ENCODE assay signal across 1 cellular context in genomic region chr9:127848756-127849504, GRCh38.
TF ChIP-seq lines count a peak whose summit lies in the region.

No MANE protein-coding gene starts in this region.

TF ChIP-seq in HepG2, 621 proteins besides CTCF, POLR2A, EP300 and RAD21 (continued from another document and continues in another):
- peak; percentile 77 for TF ChIP-seq PAXIP1 (CRISPR knock-in tag; conservative IDR thresholded peaks at IDR 0.05)
- TF ChIP-seq, protein P1, sequence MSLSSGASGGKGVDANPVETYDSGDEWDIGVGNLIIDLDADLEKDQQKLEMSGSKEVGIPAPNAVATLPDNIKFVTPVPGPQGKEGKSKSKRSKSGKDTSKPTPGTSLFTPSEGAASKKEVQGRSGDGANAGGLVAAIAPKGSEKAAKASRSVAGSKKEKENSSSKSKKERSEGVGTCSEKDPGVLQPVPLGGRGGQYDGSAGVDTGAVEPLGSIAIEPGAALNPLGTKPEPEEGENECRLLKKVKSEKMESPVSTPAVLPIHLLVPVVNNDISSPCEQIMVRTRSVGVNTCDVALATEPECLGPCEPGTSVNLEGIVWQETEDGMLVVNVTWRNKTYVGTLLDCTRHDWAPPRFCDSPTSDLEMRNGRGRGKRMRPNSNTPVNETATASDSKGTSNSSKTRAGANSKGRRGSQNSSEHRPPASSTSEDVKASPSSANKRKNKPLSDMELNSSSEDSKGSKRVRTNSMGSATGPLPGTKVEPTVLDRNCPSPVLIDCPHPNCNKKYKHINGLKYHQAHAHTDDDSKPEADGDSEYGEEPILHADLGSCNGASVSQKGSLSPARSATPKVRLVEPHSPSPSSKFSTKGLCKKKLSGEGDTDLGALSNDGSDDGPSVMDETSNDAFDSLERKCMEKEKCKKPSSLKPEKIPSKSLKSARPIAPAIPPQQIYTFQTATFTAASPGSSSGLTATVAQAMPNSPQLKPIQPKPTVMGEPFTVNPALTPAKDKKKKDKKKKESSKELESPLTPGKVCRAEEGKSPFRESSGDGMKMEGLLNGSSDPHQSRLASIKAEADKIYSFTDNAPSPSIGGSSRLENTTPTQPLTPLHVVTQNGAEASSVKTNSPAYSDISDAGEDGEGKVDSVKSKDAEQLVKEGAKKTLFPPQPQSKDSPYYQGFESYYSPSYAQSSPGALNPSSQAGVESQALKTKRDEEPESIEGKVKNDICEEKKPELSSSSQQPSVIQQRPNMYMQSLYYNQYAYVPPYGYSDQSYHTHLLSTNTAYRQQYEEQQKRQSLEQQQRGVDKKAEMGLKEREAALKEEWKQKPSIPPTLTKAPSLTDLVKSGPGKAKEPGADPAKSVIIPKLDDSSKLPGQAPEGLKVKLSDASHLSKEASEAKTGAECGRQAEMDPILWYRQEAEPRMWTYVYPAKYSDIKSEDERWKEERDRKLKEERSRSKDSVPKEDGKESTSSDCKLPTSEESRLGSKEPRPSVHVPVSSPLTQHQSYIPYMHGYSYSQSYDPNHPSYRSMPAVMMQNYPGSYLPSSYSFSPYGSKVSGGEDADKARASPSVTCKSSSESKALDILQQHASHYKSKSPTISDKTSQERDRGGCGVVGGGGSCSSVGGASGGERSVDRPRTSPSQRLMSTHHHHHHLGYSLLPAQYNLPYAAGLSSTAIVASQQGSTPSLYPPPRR (CRISPR knock-in tag; IDR thresholded peaks at IDR 0.05; ENCODE audit: borderline replicate concordance), result no peak; the same call in 1 of the 2 replicates
- TF ChIP-seq ETV5 (CRISPR knock-in tag; IDR thresholded peaks at IDR 0.05; ENCODE audit: borderline replicate concordance), result peak; percentile 13; the same call in 1 of the 2 replicates
- peak; percentile 52; the same call in 1 of the 2 replicates for TF ChIP-seq FOSL1 (CRISPR knock-in tag; IDR thresholded peaks at IDR 0.05; ENCODE audit: borderline replicate concordance)
- no peak for TF ChIP-seq ZGPAT (CRISPR knock-in tag; IDR thresholded peaks at IDR 0.05)
- no peak for TF ChIP-seq SYNCRIP (IDR thresholded peaks at IDR 0.05; ENCODE audit: insufficient read depth, low read depth, low read length)
- no peak for TF ChIP-seq RFXANK (CRISPR knock-in tag; IDR thresholded peaks at IDR 0.05)
- no peak for TF ChIP-seq ZNF878 (CRISPR knock-in tag; IDR thresholded peaks at IDR 0.05)
- TF ChIP-seq ZBTB7A (CRISPR knock-in tag; IDR thresholded peaks at IDR 0.05), result no peak
- no peak for TF ChIP-seq ZNF329 (CRISPR knock-in tag; IDR thresholded peaks at IDR 0.05; ENCODE audit: low read depth)
- TF ChIP-seq PPARG (CRISPR knock-in tag; conservative IDR thresholded peaks at IDR 0.05), result 0 out of 2 replicates have a peak, but pooled peaks have one; percentile 28
- TF ChIP-seq CHD2 (IDR thresholded peaks at IDR 0.05; ENCODE audit: low read depth, low read length), result no peak
- TF ChIP-seq USF2 (IDR thresholded peaks at IDR 0.05; ENCODE audit: low read depth, low read length), result no peak
- TF ChIP-seq USF2 (CRISPR knock-in tag; IDR thresholded peaks at IDR 0.05; ENCODE audit: borderline replicate concordance), result 0 out of 2 replicates have a peak, but pooled peaks have one; percentile 38
- TF ChIP-seq ZNF12 (CRISPR knock-in tag; IDR thresholded peaks at IDR 0.05), result no peak
- peak; percentile 97 for TF ChIP-seq TFE3 (CRISPR knock-in tag; IDR thresholded peaks at IDR 0.05)
- peak; percentile 35; the same call in 1 of the 2 replicates for TF ChIP-seq SOX5 (CRISPR knock-in tag; IDR thresholded peaks at IDR 0.05; ENCODE audit: borderline replicate concordance)
- peak; percentile 38 for TF ChIP-seq TEAD3 (CRISPR knock-in tag; optimal IDR thresholded peaks at IDR 0.05; ENCODE audit: borderline replicate concordance)
- TF ChIP-seq CEBPG (CRISPR knock-in tag; IDR thresholded peaks at IDR 0.05), result peak; percentile 32; the same call in 1 of the 2 replicates
- peak; percentile 45 for TF ChIP-seq SAP130 (CRISPR knock-in tag; IDR thresholded peaks at IDR 0.05; ENCODE audit: low read depth)
- peak; percentile 82 for TF ChIP-seq RARA (CRISPR knock-in tag; IDR thresholded peaks at IDR 0.05)
- TF ChIP-seq MED1 (CRISPR knock-in tag; IDR thresholded peaks at IDR 0.05), result peak; percentile 53
- TF ChIP-seq NFKB2 (CRISPR knock-in tag; IDR thresholded peaks at IDR 0.05; ENCODE audit: borderline replicate concordance), result no peak
- TF ChIP-seq PRDM10 (CRISPR knock-in tag; IDR thresholded peaks at IDR 0.05; ENCODE audit: low read depth), result no peak
- no peak for TF ChIP-seq SP140L (CRISPR knock-in tag; IDR thresholded peaks at IDR 0.05; ENCODE audit: borderline replicate concordance)
- TF ChIP-seq AFF4 (CRISPR knock-in tag; IDR thresholded peaks at IDR 0.05), result no peak
- no peak for TF ChIP-seq PHB2 (IDR thresholded peaks at IDR 0.05; ENCODE audit: partially characterized antibody)
- TF ChIP-seq ZNF547 (CRISPR knock-in tag; IDR thresholded peaks at IDR 0.05), result no peak
- no peak for TF ChIP-seq PBX2 (CRISPR knock-in tag; IDR thresholded peaks at IDR 0.05)
- no peak for TF ChIP-seq ZNF18 (CRISPR knock-in tag; IDR thresholded peaks at IDR 0.05; ENCODE audit: insufficient replicate concordance)
